In genomic region chr17:61584266-61584665, GRCh38 we compare ENCODE assay signal across 33 cellular contexts. TPM values are rescaled to one million over a fixed set of nuclear protein-coding genes. Genes with fewer than 3 reads are reported as not detected.
"Had no signal": no experiment of that assay in that cellular context is flagged by ENCODE, and none has a peak within 500 bp of the region (broad histone marks: within the 10 kb centered on the region; RNA-seq: fewer than 3 reads in every experiment).

No MANE protein-coding gene starts in this region.

- H3K4me1 ChIP-seq: colonic mucosa, gastrocnemius medialis, heart right ventricle, left lung, lower lobe of right lung had no signal

- H3K4me3 ChIP-seq: colonic mucosa, esophagus squamous epithelium, gastrocnemius medialis, heart right ventricle, left lung, lower lobe of right lung, mucosa of descending colon had no signal

- H3K27me3 ChIP-seq: colonic mucosa had no signal

- H3K36me3 ChIP-seq: colonic mucosa, esophagus squamous epithelium, gastrocnemius medialis, heart right ventricle, left lung, lower lobe of right lung had no signal

- H3K9me3 ChIP-seq: colonic mucosa, esophagus squamous epithelium, gastrocnemius medialis, heart right ventricle, left lung, lower lobe of right lung, mucosa of descending colon had no signal

- DNase-seq: colonic mucosa; cortex of kidney; effector CD8-positive, alpha-beta T cell; effector memory CD8-positive, alpha-beta T cell; endodermal cell; erythroblast; esophagus squamous epithelium; foreskin fibroblast; foreskin melanocyte; gastrocnemius medialis; glutamatergic neuron; head of caudate nucleus; heart right ventricle; hippocampal formation; left cardiac atrium; left lung; left ventricle myocardium superior; lower lobe of right lung; mesenchymal stem cell; mucosa of descending colon had no signal

- H3K27ac ChIP-seq: colonic mucosa, epithelial cell of prostate, esophagus squamous epithelium, gastrocnemius medialis, heart right ventricle, left lung, lower lobe of right lung had no signal

- FAIRE-seq: endometrium, islet of Langerhans, keratinocyte had no signal

- ATAC-seq: effector memory CD8-positive, alpha-beta T cell; esophagus mucosa; gastrocnemius medialis; heart right ventricle; left cardiac atrium; left lung; left ventricle myocardium superior; lower lobe of right lung; mucosa of descending colon had no signal

RNA-seq across cellular contexts. Expression of gene NACA2, which starts 6.8 kb away (rescaled TPM):
- total RNA-seq: dermis microvascular lymphatic vessel endothelial cell, endodermal cell, esophagus mucosa, esophagus squamous epithelium, gastrocnemius medialis, glomerular endothelial cell, heart right ventricle, kidney epithelial cell, left cardiac atrium, left lung, left ventricle myocardium superior, lower leg skin, lower lobe of right lung, lung microvascular endothelial cell, mesenteric fat pad, mesothelial cell of epicardium, mucosa of descending colon, myocyte had no signal
